11 cellular contexts compared by ENCODE assay signal in genomic region chr19:14407889-14408640, GRCh38. TPM values are rescaled to one million over a fixed set of nuclear protein-coding genes. Genes with fewer than 3 reads are reported as not detected.
DNase-seq lines count a peak whose midpoint lies in the region; ATAC-seq and TF ChIP-seq lines count a peak whose summit lies in the region.
"Had no signal": no experiment of that assay in that cellular context is flagged by ENCODE, and none has a peak within 500 bp of the region (broad histone marks: within the 10 kb centered on the region; RNA-seq: fewer than 3 reads in every experiment).

No MANE protein-coding gene starts in this region.

- H3K36me3 ChIP-seq in breast epithelium (peaks cover 28% of the 10 kb centered on the region), OCI-LY7 (ENCODE audit: insufficient read depth, low read length) (peaks cover 90% of the 10 kb centered on the region), neural progenitor cell (no peaks in the 10 kb centered on the region)

- no peaks in the 10 kb centered on the region for H3K27me3 ChIP-seq in breast epithelium
- no peaks in the 10 kb centered on the region for H3K27me3 ChIP-seq in neural progenitor cell

- DNase-seq in MCF 10A (ENCODE audit: unreplicated experiment) (no peak), breast epithelium (ENCODE audit: low spot score in 2 of 2) (no peak), T-helper 17 cell (no peak), OCI-LY7 (ENCODE audit: low spot score) (no peak), neural progenitor cell (ENCODE audit: low spot score) (no peak)
- DNase-seq in central memory CD8-positive, alpha-beta T cell (ENCODE audit: low spot score in 2 of 2), result no peak
- DNase-seq in stimulated activated naive B cell treated with anti-CD40 and anti-IgM and Interleukin-4, amounts not matched to agents 10 μg/mL and 1 μg/mL and 100 μg/mL, for 72 hours, result no peak
- DNase-seq: cortex of kidney, NCI-H774, posterior cingulate gyrus had no signal

- H3K9ac ChIP-seq in neural progenitor cell, result no peak overlapping the region

- no peaks in the 10 kb centered on the region for H3K9me2 ChIP-seq in OCI-LY7 (ENCODE audit: insufficient read depth, low read length)

- peaks cover 8% of the 10 kb centered on the region; the same call in 1 of the 2 replicates for H4K20me1 ChIP-seq in OCI-LY7 (ENCODE audit: insufficient read depth, low read length)
- H4K20me1 ChIP-seq in neural progenitor cell (ENCODE audit: low read depth), result peaks cover 20% of the 10 kb centered on the region

- H3K4me1 Mint-ChIP-seq in MCF 10A (ENCODE audit: insufficient read depth, unreplicated experiment) (no peaks in the 10 kb centered on the region), T-helper 17 cell (peaks cover 49% of the 10 kb centered on the region), neural progenitor cell (peaks cover 13% of the 10 kb centered on the region)
- H3K4me1 Mint-ChIP-seq in central memory CD8-positive, alpha-beta T cell, result peaks cover 65% of the 10 kb centered on the region
- H3K4me1 Mint-ChIP-seq in stimulated activated naive B cell treated with anti-CD40 and anti-IgM and Interleukin-4, amounts not matched to agents 10 μg/mL and 1 μg/mL and 100 μg/mL, for 72 hours, result peaks cover 26 to 34% of the 10 kb centered on the region in 2 donors

- no peak overlapping the region for H3K4me2 ChIP-seq in OCI-LY7 (ENCODE audit: low read length)
- H3K4me2 ChIP-seq in neural progenitor cell, result no peak overlapping the region

- H3K27me3 Mint-ChIP-seq in MCF 10A (ENCODE audit: insufficient read depth, unreplicated experiment), result no peaks in the 10 kb centered on the region
- H3K27me3 Mint-ChIP-seq in T-helper 17 cell, result no peaks in the 10 kb centered on the region
- H3K27me3 Mint-ChIP-seq in central memory CD8-positive, alpha-beta T cell, result no peaks in the 10 kb centered on the region
- no peaks in the 10 kb centered on the region for H3K27me3 Mint-ChIP-seq in stimulated activated naive B cell treated with anti-CD40 and anti-IgM and Interleukin-4, amounts not matched to agents 10 μg/mL and 1 μg/mL and 100 μg/mL, for 72 hours
- H3K27me3 Mint-ChIP-seq in neural progenitor cell (ENCODE audit: insufficient read depth, low read depth), result peaks cover 10% of the 10 kb centered on the region

- H3K4me1 ChIP-seq in breast epithelium, result no peaks in the 10 kb centered on the region
- peaks cover 4% of the 10 kb centered on the region for H3K4me1 ChIP-seq in OCI-LY7 (ENCODE audit: insufficient read depth, low read length, poor library complexity, severe bottlenecking)
- no peaks in the 10 kb centered on the region for H3K4me1 ChIP-seq in neural progenitor cell

- no peaks in the 10 kb centered on the region for H3K9me3 Mint-ChIP-seq in MCF 10A (ENCODE audit: unreplicated experiment)
- no peaks in the 10 kb centered on the region for H3K9me3 Mint-ChIP-seq in central memory CD8-positive, alpha-beta T cell
- H3K9me3 Mint-ChIP-seq in stimulated activated naive B cell treated with anti-CD40 and anti-IgM and Interleukin-4, amounts not matched to agents 10 μg/mL and 1 μg/mL and 100 μg/mL, for 72 hours, result no peaks in the 10 kb centered on the region
- H3K9me3 Mint-ChIP-seq in neural progenitor cell, result no peaks in the 10 kb centered on the region

- H3K4me3 ChIP-seq in breast epithelium (no peak overlapping the region), OCI-LY7 (ENCODE audit: low read depth, low read length, poor library complexity, severe bottlenecking) (no peak overlapping the region), neural progenitor cell (no peak overlapping the region)

- H3K27ac Mint-ChIP-seq in MCF 10A (ENCODE audit: low read depth, unreplicated experiment), result no peak overlapping the region
- peak overlapping the region; percentile 93 for H3K27ac Mint-ChIP-seq in T-helper 17 cell
- H3K27ac Mint-ChIP-seq in central memory CD8-positive, alpha-beta T cell (ENCODE audit: low read depth), result peak overlapping the region; percentile 95
- peak overlapping the region; percentile 88 for H3K27ac Mint-ChIP-seq in stimulated activated naive B cell treated with anti-CD40 and anti-IgM and Interleukin-4, amounts not matched to agents 10 μg/mL and 1 μg/mL and 100 μg/mL, for 72 hours
- no peak overlapping the region for H3K27ac Mint-ChIP-seq in neural progenitor cell

- CTCF ChIA-PET in MCF 10A (lab: Yijun Ruan, JAX) (interaction anchor here (0.6 kb wide), 1 partner anchor 232 kb away, joined by 3 read pairs; no protein-coding TSS in a partner anchor), OCI-LY7 (lab: Charles Lee; ENCODE audit: unreplicated experiment) (no interaction called here)

- H3K27ac ChIP-seq in breast epithelium (no peak overlapping the region), OCI-LY7 (ENCODE audit: low read depth, low read length, poor library complexity, severe bottlenecking) (no peak overlapping the region), neural progenitor cell (no peak overlapping the region)

- BruUV-seq in MCF 10A (replicated peaks; lab: Mats Ljungman, UMichigan) (TSS peak; percentile 48), OCI-LY7 (replicated peaks; lab: Mats Ljungman, UMichigan) (no TSS peak)

- H3K4me3 Mint-ChIP-seq in MCF 10A (ENCODE audit: unreplicated experiment) (no peak overlapping the region), T-helper 17 cell (peak overlapping the region; percentile 88), neural progenitor cell (no peak overlapping the region)
- peak overlapping the region; percentile 76 for H3K4me3 Mint-ChIP-seq in central memory CD8-positive, alpha-beta T cell
- H3K4me3 Mint-ChIP-seq in stimulated activated naive B cell treated with anti-CD40 and anti-IgM and Interleukin-4, amounts not matched to agents 10 μg/mL and 1 μg/mL and 100 μg/mL, for 72 hours, result peak overlapping the region; percentile 53 to 57

- H3K9me3 ChIP-seq in breast epithelium (no peaks in the 10 kb centered on the region), T-helper 17 cell (ENCODE audit: control insufficient read depth, low read length, poor library complexity, severe bottlenecking) (no peaks in the 10 kb centered on the region), OCI-LY7 (ENCODE audit: low read length) (no peaks in the 10 kb centered on the region), neural progenitor cell (ENCODE audit: low read depth) (no peaks in the 10 kb centered on the region)

- no peak for TF ChIP-seq POLR2A in breast epithelium (IDR thresholded peaks at IDR 0.05)

- H3K79me2 ChIP-seq in OCI-LY7 (ENCODE audit: insufficient read depth, low read depth, low read length), result peaks cover 19% of the 10 kb centered on the region
- H3K79me2 ChIP-seq in neural progenitor cell (ENCODE audit: low read depth), result peaks cover 12% of the 10 kb centered on the region

- H3K36me3 Mint-ChIP-seq in MCF 10A (ENCODE audit: insufficient read depth, unreplicated experiment) (peaks cover 73% of the 10 kb centered on the region), T-helper 17 cell (ENCODE audit: low read depth) (peaks cover 10% of the 10 kb centered on the region), neural progenitor cell (peaks cover 12% of the 10 kb centered on the region)
- H3K36me3 Mint-ChIP-seq in central memory CD8-positive, alpha-beta T cell (ENCODE audit: insufficient read depth), result peaks cover 97% of the 10 kb centered on the region
- peaks cover 70 to 76% of the 10 kb centered on the region in 2 donors for H3K36me3 Mint-ChIP-seq in stimulated activated naive B cell treated with anti-CD40 and anti-IgM and Interleukin-4, amounts not matched to agents 10 μg/mL and 1 μg/mL and 100 μg/mL, for 72 hours

- no peak overlapping the region for H2AFZ ChIP-seq in OCI-LY7 (ENCODE audit: low read length)
- H2AFZ ChIP-seq in neural progenitor cell (replicated peaks), result no peak overlapping the region

- intact Hi-C loops in MCF 10A (cut with micrococcal nuclease) (no loop called here), breast epithelium (cut with DNase I; ENCODE audit: low total_unique reads) (loop anchor here (2.0 kb wide), 1 partner anchor 19 kb away; no protein-coding TSS in a partner anchor), OCI-LY7 (cut with micrococcal nuclease; ENCODE audit: unreplicated experiment) (loop anchor here (2.0 kb wide), 2 partner anchors 29 to 271 kb away; partner anchors contain the start of gene ASF1B)

- peaks cover 23% of the 10 kb centered on the region for H3F3A ChIP-seq in neural progenitor cell (ENCODE audit: low read depth)

- POLR2A ChIA-PET in MCF 10A (lab: Yijun Ruan, JAX) (interaction anchor here (1.2 kb wide), 1 partner anchor 267 kb away, joined by 5 read pairs; no protein-coding TSS in a partner anchor), OCI-LY7 (lab: Charles Lee) (no interaction called here)

- no peak for TF ChIP-seq CTCF in MCF 10A (IDR thresholded peaks at IDR 0.05; ENCODE audit: unreplicated experiment)
- TF ChIP-seq CTCF in breast epithelium (IDR thresholded peaks at IDR 0.05), result no peak
- TF ChIP-seq CTCF in OCI-LY7 (conservative IDR thresholded peaks at IDR 0.05; ENCODE audit: low read length), result no peak
- no peak for TF ChIP-seq CTCF in neural progenitor cell (IDR thresholded peaks at IDR 0.05)

- ATAC-seq in T-helper 17 cell (no peak), HG03571 (IDR thresholded peaks at IDR 0.05; ENCODE audit: unreplicated experiment) (no peak)
- no peak for ATAC-seq in central memory CD8-positive, alpha-beta T cell (replicated peaks; ENCODE audit: extremely low read depth, poor library complexity, severe bottlenecking)
- ATAC-seq in stimulated activated naive B cell treated with anti-CD40 and anti-IgM and Interleukin-4, amounts not matched to agents 10 μg/mL and 1 μg/mL and 100 μg/mL, for 72 hours (replicated peaks), result peak in 1 of 2 donors; percentile 16

RNA-seq across cellular contexts. Expression of gene DDX39A, which starts 11.1 kb away (rescaled TPM):
- total RNA-seq in MCF 10A (2022), result 62.1 and 65.4 TPM in 2 replicates
- total RNA-seq in breast epithelium, result 10 to 100 TPM; 65.9 to 79.0 (median 75.5) TPM
- 100 to 1,000 TPM; 276 to 284 TPM for total RNA-seq in T-helper 17 cell
- total RNA-seq in OCI-LY7 (2014; rRNA removed; shearing (Covaris generic)), result 425 and 474 TPM in 2 replicates
- total RNA-seq in OCI-LY7 (2022), result 294 and 316 TPM in 2 replicates
- 38.6 and 92.0 TPM in 2 replicates for total RNA-seq in neural progenitor cell (ENCODE audit: low replicate concordance)

RNA-seq across cellular contexts. Expression of gene PKN1, which starts 25.0 kb away (rescaled TPM):
- 94.8 and 141 TPM in 2 replicates for total RNA-seq in MCF 10A (2022)
- total RNA-seq in breast epithelium, result 10 to 100 TPM; 40.8 to 78.1 (median 59.6) TPM
- 100 to 1,000 TPM; 163 to 202 TPM for total RNA-seq in T-helper 17 cell
- 117 and 125 TPM in 2 replicates for total RNA-seq in OCI-LY7 (2014; rRNA removed; shearing (Covaris generic))
- 233 and 246 TPM in 2 replicates for total RNA-seq in OCI-LY7 (2022)
- total RNA-seq in neural progenitor cell (ENCODE audit: low replicate concordance), result 29.0 and 98.6 TPM in 2 replicates

RNA-seq across cellular contexts. Expression of gene ADGRE5, which starts 26.8 kb away (rescaled TPM):
- total RNA-seq in MCF 10A (2022) (44.5 and 47.9 TPM in 2 replicates), breast epithelium (10 to 100 TPM; 20.2 to 31.4 (median 23.3) TPM), T-helper 17 cell (1,000 to 10,000 TPM; 1,097 to 1,799 TPM), OCI-LY7 (2022) (47.5 and 48.7 TPM in 2 replicates), neural progenitor cell (ENCODE audit: low replicate concordance) (1.1 and 1.5 TPM in 2 replicates)
- total RNA-seq in OCI-LY7 (2014; rRNA removed; shearing (Covaris generic)), result 12.5 and 13.8 TPM in 2 replicates

Comparison
In these comparisons a context has a peak if more than half of its experiments do, and no peak if none do; other contexts are left out.
1. H3K27ac Mint-ChIP-seq: peak in T-helper 17 cell (single experiment), central memory CD8-positive, alpha-beta T cell (single experiment) and stimulated activated naive B cell treated with anti-CD40 and anti-IgM and Interleukin-4, amounts not matched to agents 10 μg/mL and 1 μg/mL and 100 μg/mL, for 72 hours (single experiment); none in MCF 10A (single experiment) and neural progenitor cell (single experiment).
2. H3K4me3 Mint-ChIP-seq: peak in T-helper 17 cell (single experiment), central memory CD8-positive, alpha-beta T cell (single experiment) and stimulated activated naive B cell treated with anti-CD40 and anti-IgM and Interleukin-4, amounts not matched to agents 10 μg/mL and 1 μg/mL and 100 μg/mL, for 72 hours (2 of 2); none in MCF 10A (single experiment) and neural progenitor cell (single experiment).
3. RNA of gene ADGRE5, which starts 26.8 kb away (total RNA-seq): 1,097 to 1,799 TPM in T-helper 17 cell; 12.5 to 48.7 TPM in OCI-LY7, 44.5 to 47.9 TPM in MCF 10A, 20.2 to 31.4 TPM in breast epithelium and 1.1 to 1.5 TPM in neural progenitor cell; every median in the first group is over 10 times any median in the second.